2 cellular contexts compared by ENCODE assay signal in the genomic region with DNA sequence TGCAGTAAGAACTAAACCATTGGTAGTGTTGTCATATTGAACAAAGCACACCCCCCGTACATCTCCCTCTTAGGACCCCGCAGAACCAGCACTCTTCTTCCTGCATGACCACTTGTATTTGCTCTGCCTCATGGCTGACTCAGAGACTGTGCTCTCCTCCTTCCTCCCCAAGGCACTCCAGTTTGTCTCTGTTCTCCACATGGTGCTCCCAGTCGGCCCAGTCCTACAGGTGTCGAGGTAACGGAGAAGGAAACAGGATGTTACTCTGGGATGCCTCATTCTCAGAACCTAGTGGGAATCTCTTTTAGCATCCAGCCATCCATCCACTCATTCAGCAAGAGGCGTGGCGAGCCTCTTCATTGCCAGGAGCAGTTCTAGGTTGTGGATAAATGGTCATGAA.
TF ChIP-seq lines count a peak whose summit lies in the region.

No MANE protein-coding gene starts in this region.

TF ChIP-seq in IMR-90, 13 proteins besides CTCF, POLR2A, EP300 and RAD21:
- no peak for TF ChIP-seq MAFK (IDR thresholded peaks at IDR 0.05; ENCODE audit: low read depth, low read length)
- TF ChIP-seq, protein P1, sequence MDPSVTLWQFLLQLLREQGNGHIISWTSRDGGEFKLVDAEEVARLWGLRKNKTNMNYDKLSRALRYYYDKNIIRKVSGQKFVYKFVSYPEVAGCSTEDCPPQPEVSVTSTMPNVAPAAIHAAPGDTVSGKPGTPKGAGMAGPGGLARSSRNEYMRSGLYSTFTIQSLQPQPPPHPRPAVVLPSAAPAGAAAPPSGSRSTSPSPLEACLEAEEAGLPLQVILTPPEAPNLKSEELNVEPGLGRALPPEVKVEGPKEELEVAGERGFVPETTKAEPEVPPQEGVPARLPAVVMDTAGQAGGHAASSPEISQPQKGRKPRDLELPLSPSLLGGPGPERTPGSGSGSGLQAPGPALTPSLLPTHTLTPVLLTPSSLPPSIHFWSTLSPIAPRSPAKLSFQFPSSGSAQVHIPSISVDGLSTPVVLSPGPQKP (IDR thresholded peaks at IDR 0.05; ENCODE audit: borderline replicate concordance, low read depth, low read length): no peak
- TF ChIP-seq RCOR1 (IDR thresholded peaks at IDR 0.05; ENCODE audit: insufficient replicate concordance, low read length): no peak
- TF ChIP-seq RFX5 (IDR thresholded peaks at IDR 0.05; ENCODE audit: low read depth, low read length): no peak
- no peak for TF ChIP-seq MAZ (IDR thresholded peaks at IDR 0.05; ENCODE audit: borderline replicate concordance, low read depth, low read length)
- no peak for TF ChIP-seq NFE2L2 (IDR thresholded peaks at IDR 0.05; ENCODE audit: low read depth, low read length)
- TF ChIP-seq SMC3 (IDR thresholded peaks at IDR 0.05; ENCODE audit: low read depth, low read length): no peak
- TF ChIP-seq CHD1 (IDR thresholded peaks at IDR 0.05; ENCODE audit: low read depth, low read length): no peak
- no peak for TF ChIP-seq FOS (IDR thresholded peaks at IDR 0.05; ENCODE audit: low read depth, low read length)
- TF ChIP-seq MXI1 (IDR thresholded peaks at IDR 0.05; ENCODE audit: borderline replicate concordance, low read depth, low read length): no peak
- no peak for TF ChIP-seq BHLHE40 (IDR thresholded peaks at IDR 0.05; ENCODE audit: low read depth, low read length)
- TF ChIP-seq, protein P2, sequence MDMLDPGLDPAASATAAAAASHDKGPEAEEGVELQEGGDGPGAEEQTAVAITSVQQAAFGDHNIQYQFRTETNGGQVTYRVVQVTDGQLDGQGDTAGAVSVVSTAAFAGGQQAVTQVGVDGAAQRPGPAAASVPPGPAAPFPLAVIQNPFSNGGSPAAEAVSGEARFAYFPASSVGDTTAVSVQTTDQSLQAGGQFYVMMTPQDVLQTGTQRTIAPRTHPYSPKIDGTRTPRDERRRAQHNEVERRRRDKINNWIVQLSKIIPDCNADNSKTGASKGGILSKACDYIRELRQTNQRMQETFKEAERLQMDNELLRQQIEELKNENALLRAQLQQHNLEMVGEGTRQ (IDR thresholded peaks at IDR 0.05; ENCODE audit: low read depth, low read length): no peak
- TF ChIP-seq CEBPB (IDR thresholded peaks at IDR 0.05; ENCODE audit: low read depth, low read length): no peak

TF ChIP-seq in HEK293T, 16 proteins besides CTCF, POLR2A, EP300 and RAD21:
- TF ChIP-seq HDGF (IDR thresholded peaks at IDR 0.05; ENCODE audit: borderline replicate concordance) (no peak), FOXM1 (IDR thresholded peaks at IDR 0.05; ENCODE audit: borderline replicate concordance) (no peak), FOXA1 (IDR thresholded peaks at IDR 0.05) (no peak), ZNF384 (IDR thresholded peaks at IDR 0.05) (no peak), TARDBP (IDR thresholded peaks at IDR 0.05) (no peak), LEF1 (IDR thresholded peaks at IDR 0.05; ENCODE audit: borderline replicate concordance) (no peak), CTBP1 (IDR thresholded peaks at IDR 0.05; ENCODE audit: borderline replicate concordance) (no peak), L3MBTL2 (conservative IDR thresholded peaks at IDR 0.05) (no peak), SP1 (IDR thresholded peaks at IDR 0.05) (no peak), NFRKB (IDR thresholded peaks at IDR 0.05) (no peak), ELF4 (IDR thresholded peaks at IDR 0.05) (no peak), ARNT (IDR thresholded peaks at IDR 0.05) (no peak), FOXK2 (IDR thresholded peaks at IDR 0.05) (no peak), SUZ12 (IDR thresholded peaks at IDR 0.05) (no peak)
- TF ChIP-seq, protein P3, sequence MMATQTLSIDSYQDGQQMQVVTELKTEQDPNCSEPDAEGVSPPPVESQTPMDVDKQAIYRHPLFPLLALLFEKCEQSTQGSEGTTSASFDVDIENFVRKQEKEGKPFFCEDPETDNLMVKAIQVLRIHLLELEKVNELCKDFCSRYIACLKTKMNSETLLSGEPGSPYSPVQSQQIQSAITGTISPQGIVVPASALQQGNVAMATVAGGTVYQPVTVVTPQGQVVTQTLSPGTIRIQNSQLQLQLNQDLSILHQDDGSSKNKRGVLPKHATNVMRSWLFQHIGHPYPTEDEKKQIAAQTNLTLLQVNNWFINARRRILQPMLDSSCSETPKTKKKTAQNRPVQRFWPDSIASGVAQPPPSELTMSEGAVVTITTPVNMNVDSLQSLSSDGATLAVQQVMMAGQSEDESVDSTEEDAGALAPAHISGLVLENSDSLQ (IDR thresholded peaks at IDR 0.05): no peak
